8 cellular contexts compared by ENCODE assay signal in genomic region chr22:40635008-40635939, GRCh38. TPM values are rescaled to one million over a fixed set of nuclear protein-coding genes. Genes with fewer than 3 reads are reported as not detected.
DNase-seq lines count a peak whose midpoint lies in the region; ATAC-seq, FAIRE-seq and TF ChIP-seq lines count a peak whose summit lies in the region.

No MANE protein-coding gene starts in this region.

- POLR2A ChIA-PET in OCI-LY7 (lab: Charles Lee): interaction anchor here (0.6 to 1.4 kb wide), 4 partner anchors 11 to 284 kb away, joined by 3 to 6 read pairs (median 3); no protein-coding TSS in a partner anchor
- POLR2A ChIA-PET in GM10248 (lab: Yijun Ruan, JAX): no interaction called here

- no peak overlapping the region for H2AFZ ChIP-seq in OCI-LY7 (ENCODE audit: low read length)
- no peak overlapping the region for H2AFZ ChIP-seq in neural cell (ENCODE audit: low read depth, low read length)

- no TSS peak for BruUV-seq in OCI-LY7 (replicated peaks; lab: Mats Ljungman, UMichigan)

- no peak for TF ChIP-seq CTCF in C4-2B (conservative IDR thresholded peaks at IDR 0.05)
- TF ChIP-seq CTCF in OCI-LY7 (conservative IDR thresholded peaks at IDR 0.05; ENCODE audit: low read length): no peak
- TF ChIP-seq CTCF in epithelial cell of proximal tubule (conservative IDR thresholded peaks at IDR 0.05; ENCODE audit: low read depth, low read length): no peak
- no peak for TF ChIP-seq CTCF in neural cell (IDR thresholded peaks at IDR 0.05; ENCODE audit: poor library complexity, severe bottlenecking)
- no peak for TF ChIP-seq CTCF in GM10248 (IDR thresholded peaks at IDR 0.05; ENCODE audit: control extremely low read depth, extremely low read depth, low read depth, missing control alignments)

- intact Hi-C loops in OCI-LY7 (cut with micrococcal nuclease; ENCODE audit: unreplicated experiment): loop anchor here (5.0 kb wide), 1 partner anchor 43 kb away; no protein-coding TSS in a partner anchor

- H3K36me3 ChIP-seq in OCI-LY7 (ENCODE audit: insufficient read depth, low read length) (no peaks in the 10 kb centered on the region), neural cell (ENCODE audit: insufficient read depth, low read length) (no peaks in the 10 kb centered on the region)

- no peak for TF ChIP-seq RAD21 in neural cell (conservative IDR thresholded peaks at IDR 0.05)

- H3K4me1 ChIP-seq in OCI-LY7 (ENCODE audit: insufficient read depth, low read length, poor library complexity, severe bottlenecking): peaks cover 21% of the 10 kb centered on the region

- no peaks in the 10 kb centered on the region for H3F3A ChIP-seq in neural cell (ENCODE audit: insufficient read depth, low read length, poor library complexity, severe bottlenecking)

- no peak for FAIRE-seq in frontal cortex (lab: Jason Lieb, UNC)

- TF ChIP-seq EP300 in neural cell (conservative IDR thresholded peaks at IDR 0.05; ENCODE audit: poor library complexity, severe bottlenecking): no peak

- H3K4me3 ChIP-seq in OCI-LY7 (ENCODE audit: low read depth, low read length, poor library complexity, severe bottlenecking): peak overlapping the region; percentile 83
- H3K4me3 ChIP-seq in epithelial cell of proximal tubule (ENCODE audit: low read depth, low read length): peak overlapping the region; percentile 68
- H3K4me3 ChIP-seq in neural cell (ENCODE audit: low read length): peak overlapping the region; percentile 78

- H3K9me3 ChIP-seq in OCI-LY7 (ENCODE audit: low read length) (no peaks in the 10 kb centered on the region), neural cell (ENCODE audit: low read length) (no peaks in the 10 kb centered on the region)

- no peaks in the 10 kb centered on the region for H3K9me2 ChIP-seq in OCI-LY7 (ENCODE audit: insufficient read depth, low read length)
- H3K9me2 ChIP-seq in neural cell (ENCODE audit: insufficient read depth, low read length): no peaks in the 10 kb centered on the region

- H3K27ac ChIP-seq in C4-2B (peak overlapping the region; percentile 72), OCI-LY7 (ENCODE audit: low read depth, low read length, poor library complexity, severe bottlenecking) (no peak overlapping the region), neural cell (ENCODE audit: low read length) (peak overlapping the region; percentile 91)

- H3K4me2 ChIP-seq in OCI-LY7 (ENCODE audit: low read length) (peak overlapping the region; percentile 82), neural cell (ENCODE audit: low read length) (peak overlapping the region; percentile 83)

- peaks cover 56% of the 10 kb centered on the region for H3K79me2 ChIP-seq in OCI-LY7 (ENCODE audit: insufficient read depth, low read depth, low read length)
- peaks cover 56% of the 10 kb centered on the region for H3K79me2 ChIP-seq in neural cell (replicated peaks; ENCODE audit: insufficient read depth, low read length)

- H3K27me3 ChIP-seq in neural cell (ENCODE audit: insufficient read depth, low read depth, low read length): no peaks in the 10 kb centered on the region

- CTCF ChIA-PET in OCI-LY7 (lab: Charles Lee; ENCODE audit: unreplicated experiment) (no interaction called here), GM10248 (lab: Yijun Ruan, JAX) (interaction anchor here (1.9 to 4.7 kb wide), 3 partner anchors 13 to 199 kb away, joined by 6 to 29 read pairs (median 11); no protein-coding TSS in a partner anchor)

- 0 out of 2 replicates have a peak, but pooled peaks cover 5% of the 10 kb centered on the region for H4K20me1 ChIP-seq in OCI-LY7 (ENCODE audit: insufficient read depth, low read length)
- H4K20me1 ChIP-seq in neural cell (ENCODE audit: insufficient read depth): no peaks in the 10 kb centered on the region

- peak overlapping the region; percentile 94 for H3K9ac ChIP-seq in neural cell (ENCODE audit: low read length)

- ATAC-seq in HG03521 (IDR thresholded peaks at IDR 0.05; ENCODE audit: unreplicated experiment): no peak
- ATAC-seq in GM18870 (IDR thresholded peaks at IDR 0.05; ENCODE audit: unreplicated experiment): no peak

- DNase-seq in OCI-LY7 (ENCODE audit: low spot score) (no peak), epithelial cell of proximal tubule (ENCODE audit: low read depth) (no peak), frontal cortex (ENCODE audit: low spot score in 2 of 2) (no peak), GM10248 (ENCODE audit: extremely low spot score) (no peak)

TF ChIP-seq in neural cell, 6 proteins besides CTCF, POLR2A, EP300 and RAD21:
- TF ChIP-seq, protein P1, sequence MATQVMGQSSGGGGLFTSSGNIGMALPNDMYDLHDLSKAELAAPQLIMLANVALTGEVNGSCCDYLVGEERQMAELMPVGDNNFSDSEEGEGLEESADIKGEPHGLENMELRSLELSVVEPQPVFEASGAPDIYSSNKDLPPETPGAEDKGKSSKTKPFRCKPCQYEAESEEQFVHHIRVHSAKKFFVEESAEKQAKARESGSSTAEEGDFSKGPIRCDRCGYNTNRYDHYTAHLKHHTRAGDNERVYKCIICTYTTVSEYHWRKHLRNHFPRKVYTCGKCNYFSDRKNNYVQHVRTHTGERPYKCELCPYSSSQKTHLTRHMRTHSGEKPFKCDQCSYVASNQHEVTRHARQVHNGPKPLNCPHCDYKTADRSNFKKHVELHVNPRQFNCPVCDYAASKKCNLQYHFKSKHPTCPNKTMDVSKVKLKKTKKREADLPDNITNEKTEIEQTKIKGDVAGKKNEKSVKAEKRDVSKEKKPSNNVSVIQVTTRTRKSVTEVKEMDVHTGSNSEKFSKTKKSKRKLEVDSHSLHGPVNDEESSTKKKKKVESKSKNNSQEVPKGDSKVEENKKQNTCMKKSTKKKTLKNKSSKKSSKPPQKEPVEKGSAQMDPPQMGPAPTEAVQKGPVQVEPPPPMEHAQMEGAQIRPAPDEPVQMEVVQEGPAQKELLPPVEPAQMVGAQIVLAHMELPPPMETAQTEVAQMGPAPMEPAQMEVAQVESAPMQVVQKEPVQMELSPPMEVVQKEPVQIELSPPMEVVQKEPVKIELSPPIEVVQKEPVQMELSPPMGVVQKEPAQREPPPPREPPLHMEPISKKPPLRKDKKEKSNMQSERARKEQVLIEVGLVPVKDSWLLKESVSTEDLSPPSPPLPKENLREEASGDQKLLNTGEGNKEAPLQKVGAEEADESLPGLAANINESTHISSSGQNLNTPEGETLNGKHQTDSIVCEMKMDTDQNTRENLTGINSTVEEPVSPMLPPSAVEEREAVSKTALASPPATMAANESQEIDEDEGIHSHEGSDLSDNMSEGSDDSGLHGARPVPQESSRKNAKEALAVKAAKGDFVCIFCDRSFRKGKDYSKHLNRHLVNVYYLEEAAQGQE (IDR thresholded peaks at IDR 0.05; ENCODE audit: borderline replicate concordance): no peak
- no peak for TF ChIP-seq MXI1 (conservative IDR thresholded peaks at IDR 0.05; ENCODE audit: poor library complexity, severe bottlenecking)
- TF ChIP-seq SMC3 (conservative IDR thresholded peaks at IDR 0.05; ENCODE audit: poor library complexity): peak; percentile 16

RNA-seq across cellular contexts. Expression of gene MRTFA, which starts 1.2 kb away (rescaled TPM):
- total RNA-seq in OCI-LY7 (2014; rRNA removed; shearing (Covaris generic)): 25.6 and 47.7 TPM in 2 replicates
- total RNA-seq in OCI-LY7 (2022): 60.4 and 66.9 TPM in 2 replicates
- total RNA-seq in epithelial cell of proximal tubule: 32.7 and 52.1 TPM in 2 replicates
- 19.3 and 25.6 TPM in 2 replicates for polyA plus RNA-seq in neural cell
- polyA minus RNA-seq in neural cell: 54.3 and 57.4 TPM in 2 replicates
- total RNA-seq in frontal cortex: 24.9 TPM

RNA-seq across cellular contexts. Expression of gene MCHR1, which starts 44.0 kb away (rescaled TPM):
- total RNA-seq in OCI-LY7 (2014; rRNA removed; shearing (Covaris generic)): not detected in 2 replicates
- not detected in 2 replicates for total RNA-seq in OCI-LY7 (2022)
- total RNA-seq in epithelial cell of proximal tubule: 0.23 TPM in 1 of 2 replicates, not detected in the other
- 2.6 and 2.9 TPM in 2 replicates for polyA plus RNA-seq in neural cell
- polyA minus RNA-seq in neural cell: 3.4 and 3.9 TPM in 2 replicates
- total RNA-seq in frontal cortex: 1.2 TPM
